20 cellular contexts compared by ENCODE assay signal in genomic region chr11:75202195-75202594, GRCh38. TPM values are rescaled to one million over a fixed set of nuclear protein-coding genes. Genes with fewer than 3 reads are reported as not detected.
DNase-seq lines count a peak whose midpoint lies in the region; ATAC-seq, FAIRE-seq and TF ChIP-seq lines count a peak whose summit lies in the region.
"Had no signal": no experiment of that assay in that cellular context is flagged by ENCODE, and none has a peak within 500 bp of the region (broad histone marks: within the 10 kb centered on the region; RNA-seq: fewer than 3 reads in every experiment).

No MANE protein-coding gene starts in this region.

- FAIRE-seq in H1 (lab: Jason Lieb, UNC): no peak
- FAIRE-seq: D721Med, G401.6, GM12892, GM18507 had no signal

- H3K14ac ChIP-seq in H1 (ENCODE audit: insufficient read length): no peak overlapping the region

- WGBS in H1 (ENCODE audit: extremely low coverage in 1 of 2, insufficient coverage in 1 of 2, insufficient read length in 1 of 2, insufficient replicate concordance in 2 of 2, low coverage in 1 of 2, low lambda C conversion rate in 2 of 2, missing lambda C conversion rate in 1 of 2), 2 experiments: 94% methylated on average over 6 of the region's 6 CpGs; no CpG with 5 or more reads in 1 of the 2 experiments
- no CpG with 5 or more reads among the region's 6 CpGs for WGBS in mesendoderm (ENCODE audit: extremely low coverage, insufficient coverage, low lambda C conversion rate)

- H2AK5ac ChIP-seq in H1 (ENCODE audit: low read depth, low read length) (no peak overlapping the region), mesendoderm (ENCODE audit: low read length) (no peak overlapping the region)

- H3K4me3 Mint-ChIP-seq in CD14-positive monocyte: no peak overlapping the region
- H3K4me3 Mint-ChIP-seq: CD4-positive, alpha-beta T cell had no signal

- no peaks in the 10 kb centered on the region for H3K36me3 Mint-ChIP-seq in CD14-positive monocyte

- peaks cover 14 to 23% (median 19%) of the 10 kb centered on the region in 3 donors for H3K27me3 Mint-ChIP-seq in CD14-positive monocyte (ENCODE audit: low read depth in 3 of 3)

- H3K79me2 ChIP-seq in H1 (ENCODE audit: control insufficient read depth in 1 of 2, insufficient read depth in 2 of 2, low read length in 2 of 2) (no peaks in the 10 kb centered on the region), mesendoderm (ENCODE audit: control insufficient read depth, insufficient read depth, low read length) (no peaks in the 10 kb centered on the region)

- H2BK12ac ChIP-seq in H1 (ENCODE audit: low read depth, low read length): peak overlapping the region; percentile 76; the same call in 1 of the 2 replicates

- H3K23me2 ChIP-seq in H1 (ENCODE audit: low read depth, low read length): no peaks in the 10 kb centered on the region

- H3K4me2 ChIP-seq in H1 (ENCODE audit: insufficient read depth in 1 of 2, low read depth in 2 of 2, low read length in 2 of 2): no peak overlapping the region; a peak in 1 of 4 replicates
- no peak overlapping the region for H3K4me2 ChIP-seq in mesendoderm (ENCODE audit: low read length)

- H3K9ac ChIP-seq in H1 (replicated peaks in 1 of 4; ENCODE audit: extremely low read depth in 1 of 4, low read depth in 3 of 4, low read length in 3 of 4) (no peak overlapping the region), mesendoderm (ENCODE audit: low read length) (no peak overlapping the region)

- H3K36me3 ChIP-seq in H7 (replicated peaks; ENCODE audit: control insufficient read depth, insufficient read depth, low read length) (no peaks in the 10 kb centered on the region), H1 (ENCODE audit: control insufficient read depth in 2 of 4, insufficient read depth in 4 of 4, low read length in 3 of 4) (no peaks in the 10 kb centered on the region), mesendoderm (ENCODE audit: control insufficient read depth, insufficient read depth, low read length) (no peaks in the 10 kb centered on the region)
- H3K36me3 ChIP-seq: BE2C, HAP-1 had no signal

- TF ChIP-seq EP300 in H1 (IDR thresholded peaks at IDR 0.05; ENCODE audit: borderline replicate concordance in 1 of 2, low read depth in 2 of 2, low read length in 2 of 2): no peak

- CTCF ChIA-PET in H1 (lab: Charles Lee; ENCODE audit: partially characterized antibody): interaction anchor here (0.8 to 45.7 kb wide), 12 partner anchors 12 to 272 kb away, joined by 3 to 825 read pairs (median 41); partner anchors contain the start of genes SLCO2B1 and TPBGL

- 0 out of 7 replicates have a peak, but pooled peaks cover 0 to 2% (median 0%) of the 10 kb centered on the region in 4 experiments for H3K4me1 ChIP-seq in H1 (replicated peaks in 1 of 4; ENCODE audit: control insufficient read depth in 3 of 4, insufficient read depth in 4 of 4, low read length in 3 of 4)
- H3K4me1 ChIP-seq in mesendoderm (ENCODE audit: control insufficient read depth, low read depth, low read length): peaks cover 11% of the 10 kb centered on the region

- H3K4ac ChIP-seq in H1 (replicated peaks; ENCODE audit: insufficient read length, low read depth, low read length): peak overlapping the region; percentile 40
- no peak overlapping the region for H3K4ac ChIP-seq in mesendoderm (ENCODE audit: low read depth, low read length)

- ATAC-seq in GM21576 (IDR thresholded peaks at IDR 0.05; ENCODE audit: unreplicated experiment): no peak
- no peak for ATAC-seq in HG03439 (IDR thresholded peaks at IDR 0.05; ENCODE audit: unreplicated experiment)

- H4K8ac ChIP-seq in H1 (ENCODE audit: extremely low read depth, insufficient read depth, low read length) (no peak overlapping the region), mesendoderm (ENCODE audit: low read depth, low read length) (no peak overlapping the region)

- H4K5ac ChIP-seq in H1 (ENCODE audit: insufficient read length, low read depth, low read length): no peak overlapping the region
- H4K5ac ChIP-seq in mesendoderm (ENCODE audit: low read length): no peak overlapping the region

- H3K9me3 Mint-ChIP-seq in CD14-positive monocyte: no peaks in the 10 kb centered on the region
- H3K9me3 Mint-ChIP-seq: CD4-positive, alpha-beta T cell had no signal

- no peak overlapping the region for H2BK120ac ChIP-seq in H1 (replicated peaks; ENCODE audit: low read depth, low read length)
- H2BK120ac ChIP-seq in mesendoderm (ENCODE audit: low read depth, low read length): no peak overlapping the region

- H3K27ac ChIP-seq in H1 (ENCODE audit: low read depth, low read length) (no peak overlapping the region), mesendoderm (ENCODE audit: low read depth, low read length) (no peak overlapping the region)

- no peak for TF ChIP-seq RAD21 in H1 (IDR thresholded peaks at IDR 0.05 in 1 of 2, conservative IDR thresholded peaks at IDR 0.05 in 1 of 2; ENCODE audit: low read depth in 2 of 2, low read length in 2 of 2)

- H3K27me3 ChIP-seq in H7 (ENCODE audit: control insufficient read depth, insufficient read depth, low read length) (no peaks in the 10 kb centered on the region), H1 (replicated peaks in 1 of 4; ENCODE audit: control insufficient read depth in 3 of 4, extremely low read depth in 1 of 4, insufficient read depth in 3 of 4, low read length in 3 of 4) (no peaks in the 10 kb centered on the region), mesendoderm (ENCODE audit: insufficient read depth, low read length, poor library complexity) (no peaks in the 10 kb centered on the region)
- H3K27me3 ChIP-seq: BE2C had no signal

- H2BK15ac ChIP-seq in H1 (ENCODE audit: low read length) (no peak overlapping the region), mesendoderm (replicated peaks; ENCODE audit: low read depth) (no peak overlapping the region)

- H2BK5ac ChIP-seq in H1 (ENCODE audit: low read depth, low read length) (peak overlapping the region; percentile 40; the same call in 1 of the 2 replicates), mesendoderm (ENCODE audit: low read length) (peak overlapping the region; percentile 34)

- 0 out of 2 replicates have a peak overlapping the region, but pooled peaks have one; percentile 3 for H2BK20ac ChIP-seq in H1 (ENCODE audit: low read length)

- H4K20me1 ChIP-seq in H1 (replicated peaks in 1 of 2; ENCODE audit: control insufficient read depth in 1 of 2, insufficient read depth in 2 of 2, low read length in 2 of 2): no peaks in the 10 kb centered on the region

- no peak for TF ChIP-seq CTCF in CD14-positive monocyte (IDR thresholded peaks at IDR 0.05)
- TF ChIP-seq CTCF in H1 (IDR thresholded peaks at IDR 0.05; ENCODE audit: control extremely low read depth in 1 of 3, insufficient read depth in 1 of 3, low read depth in 1 of 3, low read length in 3 of 3): no peak

- H3K9me3 ChIP-seq in H1 (ENCODE audit: insufficient read depth in 2 of 2, low read depth in 1 of 2, low read length in 1 of 2): no peaks in the 10 kb centered on the region
- H3K9me3 ChIP-seq: BE2C, Caco-2, HAP-1 had no signal

- DNase-seq in CD14-positive monocyte (ENCODE audit: low spot score): peak; percentile 13
- DNase-seq in H7: peak; percentile 32
- DNase-seq in H1 (ENCODE audit: low read depth in 1 of 2, low spot score in 2 of 2): no peak
- DNase-seq in mesendoderm: no peak
- DNase-seq in NCI-H1417 treated with DMSO at 0.1 percent for 48 hours (lab: John Stamatoyannopoulos, UW): no peak
- DNase-seq in GM03348 (ENCODE audit: low spot score): no peak
- DNase-seq: BE2C; C1 segment of cervical spinal cord; Caco-2; CD4-positive, alpha-beta T cell; GOT3 had no signal

- H3K23ac ChIP-seq in H1 (ENCODE audit: insufficient read length) (no peak overlapping the region), mesendoderm (ENCODE audit: low read length) (no peak overlapping the region)

- H3K4me3 ChIP-seq in H7 (ENCODE audit: insufficient read depth, low read depth, low read length) (no peak overlapping the region), H1 (ENCODE audit: extremely low read depth in 1 of 4, insufficient read depth in 2 of 4, low read depth in 3 of 4, low read length in 4 of 4) (no peak overlapping the region), mesendoderm (ENCODE audit: low read length) (no peak overlapping the region)
- H3K4me3 ChIP-seq: HAP-1 had no signal

- no peak overlapping the region for H2AFZ ChIP-seq in H1 (ENCODE audit: low read length)

- intact Hi-C loops in CD14-positive monocyte (cut with micrococcal nuclease): no loop called here

- no peaks in the 10 kb centered on the region for H3K4me1 Mint-ChIP-seq in CD14-positive monocyte

- TF ChIP-seq POLR2A in H1 (IDR thresholded peaks at IDR 0.05; ENCODE audit: control extremely low read depth in 1 of 2, low read depth in 2 of 2, low read length in 2 of 2): no peak

- H3K56ac ChIP-seq in H1 (replicated peaks; ENCODE audit: insufficient read length, low read depth, low read length) (no peak overlapping the region), mesendoderm (ENCODE audit: low read length) (peak overlapping the region; percentile 36)

- no peaks in the 10 kb centered on the region for H3K79me1 ChIP-seq in H1 (ENCODE audit: low read depth, low read length)
- H3K79me1 ChIP-seq in mesendoderm (ENCODE audit: low read length): no peaks in the 10 kb centered on the region

- H3K18ac ChIP-seq in H1 (ENCODE audit: extremely low read depth, low read length): 0 out of 2 replicates have a peak overlapping the region, but pooled peaks have one; percentile 4
- H3K18ac ChIP-seq in mesendoderm (ENCODE audit: low read length): peak overlapping the region; percentile 46

- H3K27ac Mint-ChIP-seq in CD14-positive monocyte: peak overlapping the region in 1 of 7 donors; percentile 1
- H3K27ac Mint-ChIP-seq: CD4-positive, alpha-beta T cell had no signal

- POLR2A ChIA-PET in H1 (lab: Charles Lee; ENCODE audit: partially characterized antibody): interaction anchor here (1.8 kb wide), 1 partner anchor 11 kb away, joined by 8 read pairs; no protein-coding TSS in a partner anchor

- H4K91ac ChIP-seq in H1 (replicated peaks; ENCODE audit: insufficient read length, low read length): peak overlapping the region; percentile 30

RNA-seq across cellular contexts. Expression of gene TPBGL, which starts 38.4 kb away (rescaled TPM):
- not detected for polyA plus RNA-seq in CD14-positive monocyte
- total RNA-seq in H7 (2014; rRNA removed; shearing (Covaris generic)): not detected in 2 replicates
- 0.25 and 0.37 TPM in 2 replicates for total RNA-seq in H1 (2021; fragmentation: NEBNext Ultra II Directional; extraction: Animal tissue kit (Norgen Biotek cat#: 25700))
- polyA plus RNA-seq in H1 (2011; rRNA removed): 0.25 and 0.26 TPM in 2 replicates
- polyA plus RNA-seq in H1 (2011; cell fraction: cytosol; rRNA removed): 0.13 TPM
- polyA plus RNA-seq in H1 (2011; cell fraction: nucleus; rRNA removed): 0.29 TPM
- 0.47 to 0.88 TPM (median 0.64 TPM) in 4 replicates for polyA plus RNA-seq in H1 (2012, experiment 1 of 2)
- polyA plus RNA-seq in H1 (2012, experiment 2 of 2): 0.43 TPM
- 0.57 TPM for polyA plus RNA-seq in H1 (2013, experiment 1 of 2)
- polyA plus RNA-seq in H1 (2013, experiment 2 of 2): 0.50 TPM
- polyA minus RNA-seq in H1 (2011; rRNA and poly(A)+ RNA removed): 0.17 and 0.22 TPM in 2 replicates
- not detected for polyA minus RNA-seq in H1 (2011; cell fraction: cytosol; rRNA and poly(A)+ RNA removed)
- 0.20 TPM for polyA minus RNA-seq in H1 (2011; cell fraction: nucleus; rRNA and poly(A)+ RNA removed)
- polyA plus RNA-seq in mesendoderm (2013, experiment 1 of 2): 0.34 TPM
- 0.42 TPM for polyA plus RNA-seq in mesendoderm (2013, experiment 2 of 2)
- total RNA-seq: A172, HT-29 had no signal

RNA-seq across cellular contexts. Expression of gene SLCO2B1, which starts 51.3 kb away (rescaled TPM):
- polyA plus RNA-seq in CD14-positive monocyte (under 1 TPM in 1 of 2 donors, not detected in 1; 0.13 TPM), H1 (2011; rRNA removed) (0.03 and 0.14 TPM in 2 replicates)
- total RNA-seq in H7 (2014; rRNA removed; shearing (Covaris generic)): 0.07 TPM in 1 of 2 replicates, not detected in the other
- total RNA-seq in H1 (2021; fragmentation: NEBNext Ultra II Directional; extraction: Animal tissue kit (Norgen Biotek cat#: 25700)): not detected in 2 replicates
- 0.03 TPM for polyA plus RNA-seq in H1 (2011; cell fraction: cytosol; rRNA removed)
- 0.04 TPM for polyA plus RNA-seq in H1 (2011; cell fraction: nucleus; rRNA removed)
- 0.04 to 0.17 TPM (median 0.16 TPM) in 3 of 4 replicates, not detected in the other for polyA plus RNA-seq in H1 (2012, experiment 1 of 2)
- polyA plus RNA-seq in H1 (2012, experiment 2 of 2): not detected
- polyA plus RNA-seq in H1 (2013, experiment 1 of 2): 0.06 TPM
- polyA plus RNA-seq in H1 (2013, experiment 2 of 2): 0.02 TPM
- not detected in 2 replicates for polyA minus RNA-seq in H1 (2011; rRNA and poly(A)+ RNA removed)
- not detected for polyA minus RNA-seq in H1 (2011; cell fraction: cytosol; rRNA and poly(A)+ RNA removed)
- polyA minus RNA-seq in H1 (2011; cell fraction: nucleus; rRNA and poly(A)+ RNA removed): not detected
- 0.01 TPM for polyA plus RNA-seq in mesendoderm (2013, experiment 1 of 2)
- polyA plus RNA-seq in mesendoderm (2013, experiment 2 of 2): not detected
- total RNA-seq: CD4-positive, alpha-beta T cell had no signal

Comparison
In these comparisons a context has a peak if more than half of its experiments do, and no peak if none do; other contexts are left out.
1. DNase-seq: peak in CD14-positive monocyte (single experiment) and H7 (single experiment); none in H1 (0 of 2), mesendoderm (single experiment), NCI-H1417 treated with DMSO at 0.1 percent for 48 hours (single experiment) and GM03348 (single experiment).